Comparison of ENCODE assay signal across 20 cellular contexts in genomic region chr7:107836237-107837144, GRCh38. TPM values are rescaled to one million over a fixed set of nuclear protein-coding genes. Genes with fewer than 3 reads are reported as not detected.
A peak's percentile ranks its signal among the peaks of the same experiment; 100 is the strongest.
DNase-seq lines count a peak whose midpoint lies in the region; ATAC-seq and TF ChIP-seq lines count a peak whose summit lies in the region.
"Had no signal": no experiment of that assay in that cellular context is flagged by ENCODE, and none has a peak within 500 bp of the region (broad histone marks: within the 10 kb centered on the region; RNA-seq: fewer than 3 reads in every experiment).

No MANE protein-coding gene starts in this region.

- H3K4me3 ChIP-seq in fibroblast of the aortic adventitia (ENCODE audit: low read depth, low read length), result no peak overlapping the region
- H3K4me3 ChIP-seq in vagina, result no peak overlapping the region

- TF ChIP-seq POLR2A in vagina (IDR thresholded peaks at IDR 0.05), result no peak

- TF ChIP-seq CTCF in fibroblast of the aortic adventitia (IDR thresholded peaks at IDR 0.05; ENCODE audit: insufficient read depth, low read length) (no peak), omental fat pad (IDR thresholded peaks at IDR 0.05) (no peak), vagina (IDR thresholded peaks at IDR 0.05) (no peak)

- peak; percentile 9 for DNase-seq in ELR (ENCODE audit: low read depth)
- peak; percentile 2 for DNase-seq in fibroblast of the aortic adventitia (ENCODE audit: low read depth)
- no peak for DNase-seq in omental fat pad (ENCODE audit: low spot score)
- DNase-seq in vagina (ENCODE audit: extremely low spot score in 2 of 2), result no peak
- no peak for DNase-seq in NCI-H2029 (lab: John Stamatoyannopoulos, UW)
- DNase-seq: activated naive CD4-positive, alpha-beta T cell; Calu3; GDM1; mammary epithelial cell; naive thymus-derived CD8-positive, alpha-beta T cell; NCI-H1436 treated with DMSO at 0.1 percent for 48 hours; NCI-H2171 treated with DMSO at 0.1 percent for 48 hours; stimulated activated CD8-positive, alpha-beta memory T cell treated with anti-CD3 and anti-CD28 coated beads, Interleukin-4, amount 100 ng/mL, for 48 hours had no signal

- H3K27ac ChIP-seq in vagina, result no peak overlapping the region
- H3K27ac ChIP-seq: epithelial cell of prostate had no signal

- no peaks in the 10 kb centered on the region for H3K36me3 ChIP-seq in vagina

- intact Hi-C loops in vagina (cut with DNase I), result no loop called here

- no peaks in the 10 kb centered on the region for H3K9me3 ChIP-seq in vagina

- no peaks in the 10 kb centered on the region for H3K4me1 ChIP-seq in vagina

- ATAC-seq in SK-N-SH treated with all-trans-retinoic acid at 6 μM for 48 hours (peak; percentile 62), omental fat pad (ENCODE audit: low FRiP score) (peak; percentile 77), GM18498 (IDR thresholded peaks at IDR 0.05; ENCODE audit: unreplicated experiment) (no peak), GM21390 (IDR thresholded peaks at IDR 0.05; ENCODE audit: unreplicated experiment) (no peak)
- ATAC-seq: naive thymus-derived CD8-positive, alpha-beta T cell; Panc1 had no signal

- no peaks in the 10 kb centered on the region for H3K27me3 ChIP-seq in vagina

TF ChIP-seq in SK-N-SH treated with all-trans-retinoic acid at 6 μM for 48 hours, 23 proteins besides CTCF, POLR2A, EP300 and RAD21:
- peak; percentile 71; the same call in 1 of the 2 replicates for TF ChIP-seq GLIS3 (CRISPR knock-in tag; IDR thresholded peaks at IDR 0.05)
- no peak for TF ChIP-seq BACH2 (CRISPR knock-in tag; IDR thresholded peaks at IDR 0.05; ENCODE audit: borderline replicate concordance)
- TF ChIP-seq PPARA (CRISPR knock-in tag; IDR thresholded peaks at IDR 0.05; ENCODE audit: borderline replicate concordance), result 0 out of 2 replicates have a peak, but pooled peaks have one; percentile 36
- no peak for TF ChIP-seq ZFP30 (CRISPR knock-in tag; IDR thresholded peaks at IDR 0.05)
- peak; percentile 21; the same call in 1 of the 2 replicates for TF ChIP-seq SNAI2 (CRISPR knock-in tag; IDR thresholded peaks at IDR 0.05)
- peak; percentile 12; the same call in 1 of the 2 replicates for TF ChIP-seq TCF4 (CRISPR knock-in tag; IDR thresholded peaks at IDR 0.05; ENCODE audit: borderline replicate concordance)
- peak; percentile 95 for TF ChIP-seq ISL1 (CRISPR knock-in tag; IDR thresholded peaks at IDR 0.05)

RNA-seq across cellular contexts. Expression of gene SLC26A3, which starts 33.5 kb away (rescaled TPM):
- total RNA-seq in fibroblast of the aortic adventitia (ENCODE audit: low replicate concordance) (not detected in 2 replicates), omental fat pad (1 to 10 TPM in 1 of 4 donors, not detected in 3; 1.0 TPM), vagina (not detected)
- total RNA-seq: Calu3; HT-29; mammary epithelial cell; naive thymus-derived CD8-positive, alpha-beta T cell; posterior vena cava had no signal

RNA-seq across cellular contexts. Expression of gene DLD, which starts 54.5 kb away (rescaled TPM):
- total RNA-seq in fibroblast of the aortic adventitia (ENCODE audit: low replicate concordance) (71.9 and 85.7 TPM in 2 replicates), omental fat pad (100 to 1,000 TPM in 1 of 4 donors, 10 to 100 TPM in 3; 46.0 to 112 (median 59.2) TPM), vagina (67.8 TPM)

Comparison
In these comparisons a context has a peak if more than half of its experiments do, and no peak if none do; other contexts are left out.
1. DNase-seq: peak in ELR (single experiment) and fibroblast of the aortic adventitia (single experiment); none in omental fat pad (single experiment), vagina (0 of 2) and NCI-H2029 (single experiment).
2. ATAC-seq: peak in SK-N-SH treated with all-trans-retinoic acid at 6 μM for 48 hours (single experiment) and omental fat pad (single experiment); none in GM18498 (single experiment) and GM21390 (single experiment).